35 cellular contexts compared by ENCODE assay signal in the genomic region with DNA sequence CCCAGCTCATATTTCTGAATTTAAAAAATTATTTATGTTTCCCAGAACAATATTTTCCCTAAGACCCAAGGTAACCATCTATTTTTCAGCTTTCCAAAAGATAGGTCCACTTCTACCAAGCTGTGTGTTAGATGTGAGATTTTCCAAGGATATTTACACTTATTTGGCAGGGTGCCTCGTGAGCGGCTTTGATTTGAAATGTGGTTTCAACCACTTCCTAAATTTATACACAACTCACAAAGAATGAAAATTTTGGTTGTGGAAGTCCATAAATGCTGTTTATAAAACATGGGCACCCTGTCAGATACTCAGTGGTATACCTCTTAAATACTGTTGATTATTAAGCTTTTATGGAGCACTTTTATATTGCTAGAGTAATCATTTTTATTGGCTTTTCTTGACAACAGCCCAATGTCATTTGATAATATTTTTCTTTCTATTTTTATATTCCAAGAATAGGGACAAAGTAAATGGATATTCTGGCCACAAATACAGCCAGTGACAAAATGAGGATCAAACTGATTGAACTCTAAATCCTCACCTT. TPM values are rescaled to one million over a fixed set of nuclear protein-coding genes. Genes with fewer than 3 reads are reported as not detected.
"Had no signal": no experiment of that assay in that cellular context is flagged by ENCODE, and none has a peak within 500 bp of the region (broad histone marks: within the 10 kb centered on the region; RNA-seq: fewer than 3 reads in every experiment).

No MANE protein-coding gene starts in this region.

- H3K9me3 ChIP-seq: gastroesophageal sphincter, psoas muscle, sigmoid colon, tibial nerve had no signal

- H3K4me3 ChIP-seq: cardiac muscle cell, coronary artery, dorsolateral prefrontal cortex, gastroesophageal sphincter, hepatocyte, psoas muscle, sigmoid colon, tibial nerve had no signal

- H3K36me3 Mint-ChIP-seq: activated CD4-positive, alpha-beta memory T cell treated with anti-CD3 and anti-CD28 coated beads for 36 hours; activated naive CD4-positive, alpha-beta T cell treated with anti-CD3 and anti-CD28 coated beads, Interleukin-2, amount 50 U/mL, for 24 hours; memory B cell; naive thymus-derived CD8-positive, alpha-beta T cell had no signal

- H3K4me2 ChIP-seq: hepatocyte had no signal

- H3K4me1 ChIP-seq: gastroesophageal sphincter, psoas muscle, sigmoid colon had no signal

- H3K4me3 Mint-ChIP-seq: activated CD4-positive, alpha-beta memory T cell treated with anti-CD3 and anti-CD28 coated beads for 36 hours; activated CD4-positive, alpha-beta T cell treated with anti-CD3 and anti-CD28 coated beads, Interleukin-2, amount 10 ng/mL, durations not matched to agents 24 days and 14 days; activated naive CD4-positive, alpha-beta T cell treated with anti-CD3 and anti-CD28 coated beads, Interleukin-2, amount 50 U/mL, for 24 hours; activated naive CD8-positive, alpha-beta T cell treated with anti-CD3 and anti-CD28 coated beads, Interleukin-2, amount 50 U/mL, for 24 hours; activated T-cell treated with anti-CD3 and anti-CD28 coated beads, Interleukin-2, amount 50 U/mL, for 24 hours; brain; memory B cell; naive thymus-derived CD8-positive, alpha-beta T cell; neural crest cell had no signal

- H3K36me3 ChIP-seq: cardiac muscle cell, gastroesophageal sphincter, sigmoid colon, tibial nerve had no signal

- H3K79me2 ChIP-seq: hepatocyte, parathyroid adenoma had no signal

- H3K27ac Mint-ChIP-seq: activated CD4-positive, alpha-beta memory T cell treated with anti-CD3 and anti-CD28 coated beads for 36 hours; activated CD4-positive, alpha-beta T cell treated with anti-CD3 and anti-CD28 coated beads, Interleukin-2, amount 10 ng/mL, durations not matched to agents 24 days and 14 days; activated naive CD4-positive, alpha-beta T cell treated with anti-CD3 and anti-CD28 coated beads, Interleukin-2, amount 50 U/mL, for 24 hours; activated naive CD8-positive, alpha-beta T cell treated with anti-CD3 and anti-CD28 coated beads, Interleukin-2, amount 50 U/mL, for 24 hours; activated T-cell treated with anti-CD3 and anti-CD28 coated beads, Interleukin-2, amount 50 U/mL, for 24 hours; memory B cell; naive thymus-derived CD8-positive, alpha-beta T cell; T-helper 17 cell had no signal

- H3K9me3 Mint-ChIP-seq: activated CD4-positive, alpha-beta memory T cell treated with anti-CD3 and anti-CD28 coated beads for 36 hours; activated CD4-positive, alpha-beta T cell treated with anti-CD3 and anti-CD28 coated beads, Interleukin-2, amount 10 ng/mL, durations not matched to agents 24 days and 14 days; activated naive CD4-positive, alpha-beta T cell treated with anti-CD3 and anti-CD28 coated beads, Interleukin-2, amount 50 U/mL, for 24 hours; activated naive CD8-positive, alpha-beta T cell treated with anti-CD3 and anti-CD28 coated beads, Interleukin-2, amount 50 U/mL, for 24 hours; activated T-cell treated with anti-CD3 and anti-CD28 coated beads, Interleukin-2, amount 50 U/mL, for 24 hours; brain; memory B cell; naive thymus-derived CD8-positive, alpha-beta T cell had no signal

- H3K27ac ChIP-seq: cardiac muscle cell, coronary artery, dorsolateral prefrontal cortex, gastroesophageal sphincter, hepatocyte, parathyroid adenoma, psoas muscle, sigmoid colon, tibial nerve had no signal

- DNase-seq: activated CD4-positive, alpha-beta memory T cell treated with anti-CD3 and anti-CD28 coated beads for 36 hours; activated CD4-positive, alpha-beta T cell treated with anti-CD3 and anti-CD28 coated beads, Interleukin-2, amount 10 ng/mL, durations not matched to agents 24 days and 14 days; activated CD4-positive, CD25-positive, alpha-beta regulatory T cell treated with anti-CD3 and anti-CD28 coated beads, Interleukin-2, amount 50 U/mL, for 72 hours; activated CD8-positive, alpha-beta memory T cell treated with anti-CD3 and anti-CD28 coated beads, Interleukin-2, amount 50 U/mL, for 4 hours; activated naive CD8-positive, alpha-beta T cell treated with anti-CD3 and anti-CD28 coated beads, Interleukin-2, amount 50 U/mL, for 24 hours; activated T-cell treated with anti-CD3 and anti-CD28 coated beads, Interleukin-2, amount 50 U/mL, for 24 hours; amygdala; cerebellar nuclear complex; dorsolateral prefrontal cortex; effector memory CD4-positive, alpha-beta T cell; left cardiac atrium; midbrain; naive thymus-derived CD8-positive, alpha-beta T cell; nucleus accumbens; psoas muscle; sigmoid colon; small intestine; stimulated activated CD4-positive, alpha-beta T cell treated with anti-CD3 and anti-CD28 coated beads, Interleukin-2, amount 100 ng/mL, for 24 hours; stimulated activated naive CD4-positive, alpha-beta T cell treated with Interleukin-2 at 50 U/mL for 16 hours; T-helper 17 cell; T1000 had no signal

- ATAC-seq: activated naive CD8-positive, alpha-beta T cell treated with anti-CD3 and anti-CD28 coated beads, Interleukin-2, amount 50 U/mL, for 24 hours; gastroesophageal sphincter; left cardiac atrium; naive thymus-derived CD8-positive, alpha-beta T cell; psoas muscle; T-helper 17 cell had no signal

- H2AFZ ChIP-seq: hepatocyte, parathyroid adenoma had no signal

- H3K4me1 Mint-ChIP-seq: activated CD4-positive, alpha-beta T cell treated with anti-CD3 and anti-CD28 coated beads, Interleukin-2, amount 10 ng/mL, durations not matched to agents 24 days and 14 days; activated naive CD4-positive, alpha-beta T cell treated with anti-CD3 and anti-CD28 coated beads, Interleukin-2, amount 50 U/mL, for 24 hours; activated naive CD8-positive, alpha-beta T cell treated with anti-CD3 and anti-CD28 coated beads, Interleukin-2, amount 50 U/mL, for 24 hours; memory B cell; neural crest cell had no signal

- H3K27me3 ChIP-seq: cardiac muscle cell, gastroesophageal sphincter, sigmoid colon, tibial nerve had no signal

- H3K27me3 Mint-ChIP-seq: brain had no signal

- H3K9ac ChIP-seq: parathyroid adenoma had no signal

RNA-seq across cellular contexts. Expression of a gene that starts 57.6 kb away (rescaled TPM):
- total RNA-seq: activated CD4-positive, alpha-beta memory T cell treated with anti-CD3 and anti-CD28 coated beads for 36 hours; activated CD4-positive, alpha-beta T cell treated with anti-CD3 and anti-CD28 coated beads, Interleukin-2, amount 10 ng/mL, durations not matched to agents 24 days and 14 days; epithelial cell of proximal tubule; fibroblast of villous mesenchyme; naive thymus-derived CD8-positive, alpha-beta T cell; T-helper 17 cell; ureter had no signal
- polyA plus RNA-seq: keratinocyte; naive thymus-derived CD8-positive, alpha-beta T cell had no signal
